Comparison of ENCODE assay signal across 15 cellular contexts in genomic region chr11:2769779-2770555, GRCh38.
DNase-seq lines count a peak whose midpoint lies in the region; ATAC-seq and TF ChIP-seq lines count a peak whose summit lies in the region.
"Had no signal": no experiment of that assay in that cellular context is flagged by ENCODE, and none has a peak within 500 bp of the region (broad histone marks: within the 10 kb centered on the region; RNA-seq: fewer than 3 reads in every experiment).

No MANE protein-coding gene starts in this region.

- H3K27me3 Mint-ChIP-seq in activated CD8-positive, alpha-beta memory T cell treated with anti-CD3 and anti-CD28 coated beads, Interleukin-2, amount 10 ng/mL, durations not matched to agents 7 days and 5 days: peaks cover 22% of the 10 kb centered on the region
- peaks cover 26% of the 10 kb centered on the region for H3K27me3 Mint-ChIP-seq in nephron progenitor cell (ENCODE audit: low read depth, poor library complexity)

- H3K4me1 ChIP-seq in right atrium auricular region (no peaks in the 10 kb centered on the region), sigmoid colon (no peaks in the 10 kb centered on the region)

- no peak for ATAC-seq in activated CD8-positive, alpha-beta memory T cell treated with anti-CD3 and anti-CD28 coated beads, Interleukin-2, amount 10 ng/mL, durations not matched to agents 7 days and 5 days
- ATAC-seq in GM18870 (IDR thresholded peaks at IDR 0.05; ENCODE audit: unreplicated experiment): no peak
- ATAC-seq in HG03039 (IDR thresholded peaks at IDR 0.05; ENCODE audit: unreplicated experiment): no peak

- H3K27ac Mint-ChIP-seq in activated CD8-positive, alpha-beta memory T cell treated with anti-CD3 and anti-CD28 coated beads, Interleukin-2, amount 10 ng/mL, durations not matched to agents 7 days and 5 days: no peak overlapping the region
- H3K27ac Mint-ChIP-seq in nephron progenitor cell: no peak overlapping the region
- H3K27ac Mint-ChIP-seq: IgD-negative memory B cell had no signal

- DNase-seq in activated CD4-positive, alpha-beta T cell treated with anti-CD3 and anti-CD28 coated beads for 48 hours: peak; percentile 1
- no peak for DNase-seq in activated CD4-positive, alpha-beta T cell treated with anti-CD3 and anti-CD28 coated beads, Interleukin-2, amount 50 U/mL, for 1 hour
- DNase-seq in activated CD8-positive, alpha-beta memory T cell treated with anti-CD3 and anti-CD28 coated beads, Interleukin-2, amount 10 ng/mL, durations not matched to agents 7 days and 5 days: peak; percentile 34
- DNase-seq in right atrium auricular region (ENCODE audit: low spot score): peak; percentile 51
- DNase-seq in sigmoid colon: peak; percentile 54
- DNase-seq in nephron progenitor cell: no peak
- DNase-seq: anterior cingulate cortex; NCI-H1092; retina; SK-N-SH; stimulated activated naive CD4-positive, alpha-beta T cell had no signal

- no peaks in the 10 kb centered on the region for H3K36me3 Mint-ChIP-seq in activated CD8-positive, alpha-beta memory T cell treated with anti-CD3 and anti-CD28 coated beads, Interleukin-2, amount 10 ng/mL, durations not matched to agents 7 days and 5 days
- H3K36me3 Mint-ChIP-seq in nephron progenitor cell (ENCODE audit: low read depth): peaks cover 3% of the 10 kb centered on the region

- intact Hi-C loops in sigmoid colon (cut with DNase I): no loop called here

- H3K36me3 ChIP-seq in right atrium auricular region (no peaks in the 10 kb centered on the region), sigmoid colon (no peaks in the 10 kb centered on the region)

- TF ChIP-seq CTCF in right atrium auricular region (IDR thresholded peaks at IDR 0.05) (no peak), sigmoid colon (IDR thresholded peaks at IDR 0.05) (no peak), nephron progenitor cell (IDR thresholded peaks at IDR 0.05) (no peak)

- TF ChIP-seq EP300 in sigmoid colon (IDR thresholded peaks at IDR 0.05): no peak

- no peak for TF ChIP-seq POLR2A in sigmoid colon (IDR thresholded peaks at IDR 0.05)

- H3K27ac ChIP-seq in right atrium auricular region (no peak overlapping the region), sigmoid colon (no peak overlapping the region)

- H3K4me3 ChIP-seq in right atrium auricular region (no peak overlapping the region), sigmoid colon (no peak overlapping the region)

- no peaks in the 10 kb centered on the region for H3K9me3 ChIP-seq in right atrium auricular region
- no peaks in the 10 kb centered on the region for H3K9me3 ChIP-seq in sigmoid colon
- H3K9me3 ChIP-seq: SK-N-SH had no signal

- H3K4me1 Mint-ChIP-seq in activated CD8-positive, alpha-beta memory T cell treated with anti-CD3 and anti-CD28 coated beads, Interleukin-2, amount 10 ng/mL, durations not matched to agents 7 days and 5 days: peaks cover 13% of the 10 kb centered on the region
- H3K4me1 Mint-ChIP-seq in nephron progenitor cell: peaks cover 25% of the 10 kb centered on the region

- no peaks in the 10 kb centered on the region for H3K27me3 ChIP-seq in right atrium auricular region
- no peaks in the 10 kb centered on the region for H3K27me3 ChIP-seq in sigmoid colon

- H3K4me3 Mint-ChIP-seq in activated CD8-positive, alpha-beta memory T cell treated with anti-CD3 and anti-CD28 coated beads, Interleukin-2, amount 10 ng/mL, durations not matched to agents 7 days and 5 days: no peak overlapping the region
- no peak overlapping the region for H3K4me3 Mint-ChIP-seq in nephron progenitor cell
- H3K4me3 Mint-ChIP-seq: CD8-positive, alpha-beta memory T cell; IgD-negative memory B cell had no signal

- 94 to 95% methylated on average over 19 of the region's 19 CpGs for WGBS in sigmoid colon, 2 donors

- no peaks in the 10 kb centered on the region for H3K9me3 Mint-ChIP-seq in activated CD8-positive, alpha-beta memory T cell treated with anti-CD3 and anti-CD28 coated beads, Interleukin-2, amount 10 ng/mL, durations not matched to agents 7 days and 5 days (ENCODE audit: low read depth)
- peaks cover 26% of the 10 kb centered on the region for H3K9me3 Mint-ChIP-seq in nephron progenitor cell

- CTCF ChIA-PET in activated CD8-positive, alpha-beta memory T cell treated with anti-CD3 and anti-CD28 coated beads, Interleukin-2, amount 10 ng/mL, durations not matched to agents 7 days and 5 days (lab: Charles Lee): no interaction called here

Comparison
In these comparisons a context has a peak if more than half of its experiments do, and no peak if none do; other contexts are left out.
1. DNase-seq: peak in activated CD4-positive, alpha-beta T cell treated with anti-CD3 and anti-CD28 coated beads for 48 hours (single experiment), activated CD8-positive, alpha-beta memory T cell treated with anti-CD3 and anti-CD28 coated beads, Interleukin-2, amount 10 ng/mL, durations not matched to agents 7 days and 5 days (single experiment), right atrium auricular region (single experiment) and sigmoid colon (single experiment); none in activated CD4-positive, alpha-beta T cell treated with anti-CD3 and anti-CD28 coated beads, Interleukin-2, amount 50 U/mL, for 1 hour (single experiment) and nephron progenitor cell (single experiment).